ENCODE assay signal across 14 cellular contexts in the genomic region with DNA sequence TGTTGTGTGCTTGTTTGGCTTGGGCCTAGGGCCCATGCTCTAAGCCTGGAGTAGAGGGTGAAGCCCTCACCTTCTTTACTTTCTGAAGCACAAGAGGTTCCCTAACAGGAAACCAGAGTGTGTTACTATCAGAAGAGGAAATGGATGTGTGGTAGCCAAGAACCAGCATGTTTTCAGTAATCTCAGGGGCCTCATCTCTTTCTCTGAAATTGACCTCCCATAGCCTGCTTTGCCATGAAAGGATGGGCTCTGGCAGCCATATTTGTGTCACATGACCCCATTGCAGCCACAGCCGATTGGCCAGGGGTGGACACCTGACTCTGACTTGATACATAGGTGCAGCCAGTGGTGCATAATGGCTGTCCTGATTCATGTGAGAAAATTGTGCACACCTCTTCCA. TPM values are rescaled to one million over a fixed set of nuclear protein-coding genes. Genes with fewer than 3 reads are reported as not detected.
DNase-seq lines count a peak whose midpoint lies in the region; ATAC-seq, FAIRE-seq and TF ChIP-seq lines count a peak whose summit lies in the region.
"Had no signal": no experiment of that assay in that cellular context is flagged by ENCODE, and none has a peak within 500 bp of the region (broad histone marks: within the 10 kb centered on the region; RNA-seq: fewer than 3 reads in every experiment).

No MANE protein-coding gene starts in this region.

- H3K27me3 ChIP-seq in CD8-positive, alpha-beta T cell (ENCODE audit: insufficient read depth, low read length): no peaks in the 10 kb centered on the region
- H3K27me3 ChIP-seq in psoas muscle (ENCODE audit: insufficient read depth in 3 of 3, low read length in 2 of 3): peaks cover 0 to 4% (median 3%) of the 10 kb centered on the region in 3 donors

- H3K4me3 ChIP-seq in A549 (no peak overlapping the region), psoas muscle (no peak overlapping the region)
- H3K4me3 ChIP-seq in CD8-positive, alpha-beta T cell (ENCODE audit: low read depth, low read length): no peak overlapping the region
- H3K4me3 ChIP-seq: gastrocnemius medialis had no signal

- intact Hi-C loops in CD8-positive, alpha-beta T cell (cut with DNase I, micrococcal nuclease): no loop called here
- intact Hi-C loops in psoas muscle (cut with DNase I): no loop called here

- no peak for TF ChIP-seq EP300 in A549 (IDR thresholded peaks at IDR 0.05)

- CTCF ChIA-PET in A549 (lab: Yijun Ruan, JAX): no interaction called here
- CTCF ChIA-PET in CD8-positive, alpha-beta T cell (lab: Charles Lee): no interaction called here

- H3K36me3 ChIP-seq in CD8-positive, alpha-beta T cell (ENCODE audit: insufficient read depth, low read length): no peaks in the 10 kb centered on the region
- H3K36me3 ChIP-seq in psoas muscle (ENCODE audit: insufficient read depth in 1 of 2, low read depth in 1 of 2): peaks cover 0 to 18% of the 10 kb centered on the region in 2 donors

- H3K27ac ChIP-seq in A549: no peak overlapping the region
- no peak overlapping the region for H3K27ac ChIP-seq in CD8-positive, alpha-beta T cell (ENCODE audit: low read depth, low read length)
- H3K27ac ChIP-seq in psoas muscle: no peak overlapping the region
- H3K27ac ChIP-seq: gastrocnemius medialis had no signal

- H3K4me1 ChIP-seq in A549 (no peaks in the 10 kb centered on the region), psoas muscle (peaks cover 4% of the 10 kb centered on the region)
- peaks cover 18% of the 10 kb centered on the region for H3K4me1 ChIP-seq in CD8-positive, alpha-beta T cell (ENCODE audit: insufficient read depth, low read length)

- H3K27me3 Mint-ChIP-seq in CD8-positive, alpha-beta T cell (ENCODE audit: low read depth): peaks cover 3% of the 10 kb centered on the region
- peaks cover 19% of the 10 kb centered on the region for H3K27me3 Mint-ChIP-seq in T-helper 1 cell treated with Interleukin-12 subunit alpha and Interleukin-12 subunit beta and Interleukin-4 antibody, amounts not matched to agents 30 μg/mL and 1 μg/mL, for 36 hours (ENCODE audit: low read depth)
- H3K27me3 Mint-ChIP-seq in central memory CD8-positive, alpha-beta T cell: no peaks in the 10 kb centered on the region

- POLR2A ChIA-PET in A549 (lab: Yijun Ruan, JAX): no interaction called here
- POLR2A ChIA-PET in CD8-positive, alpha-beta T cell (lab: Charles Lee): no interaction called here

- TF ChIP-seq RAD21 in A549 (conservative IDR thresholded peaks at IDR 0.05 in 1 of 2, IDR thresholded peaks at IDR 0.05 in 1 of 2): no peak

- no peak overlapping the region for H3K4me3 Mint-ChIP-seq in CD8-positive, alpha-beta T cell
- H3K4me3 Mint-ChIP-seq in T-helper 1 cell treated with Interleukin-12 subunit alpha and Interleukin-12 subunit beta and Interleukin-4 antibody, amounts not matched to agents 30 μg/mL and 1 μg/mL, for 36 hours: peak overlapping the region; percentile 35
- no peak overlapping the region for H3K4me3 Mint-ChIP-seq in central memory CD8-positive, alpha-beta T cell
- H3K4me3 Mint-ChIP-seq: CD14-positive monocyte had no signal

- peak overlapping the region; percentile 65 for H3K27ac Mint-ChIP-seq in CD8-positive, alpha-beta T cell
- peak overlapping the region; percentile 72 for H3K27ac Mint-ChIP-seq in T-helper 1 cell treated with Interleukin-12 subunit alpha and Interleukin-12 subunit beta and Interleukin-4 antibody, amounts not matched to agents 30 μg/mL and 1 μg/mL, for 36 hours
- peak overlapping the region; percentile 36 for H3K27ac Mint-ChIP-seq in central memory CD8-positive, alpha-beta T cell (ENCODE audit: low read depth)
- H3K27ac Mint-ChIP-seq: CD14-positive monocyte had no signal

- 100% methylated on average over 1 of the region's 1 CpG for WGBS in A549 (ENCODE audit: missing lambda C conversion rate)
- WGBS in psoas muscle, 3 donors: 86 to 100% (median 92%) methylated on average over 1 of the region's 1 CpG

- H3K36me3 Mint-ChIP-seq in CD8-positive, alpha-beta T cell: peaks cover 18% of the 10 kb centered on the region
- H3K36me3 Mint-ChIP-seq in T-helper 1 cell treated with Interleukin-12 subunit alpha and Interleukin-12 subunit beta and Interleukin-4 antibody, amounts not matched to agents 30 μg/mL and 1 μg/mL, for 36 hours (ENCODE audit: low read depth): peaks cover 9% of the 10 kb centered on the region
- H3K36me3 Mint-ChIP-seq in central memory CD8-positive, alpha-beta T cell (ENCODE audit: insufficient read depth): peaks cover 5% of the 10 kb centered on the region

- H3K9me3 ChIP-seq in A549 (no peaks in the 10 kb centered on the region; the same call in 2 of the 3 replicates), psoas muscle (no peaks in the 10 kb centered on the region)
- H3K9me3 ChIP-seq in CD8-positive, alpha-beta T cell (ENCODE audit: low read length): no peaks in the 10 kb centered on the region
- H3K9me3 ChIP-seq: gastrocnemius medialis had no signal

- TF ChIP-seq POLR2A in A549 (IDR thresholded peaks at IDR 0.05; ENCODE audit: low read length): no peak

- peaks cover 24% of the 10 kb centered on the region for H3K4me1 Mint-ChIP-seq in CD8-positive, alpha-beta T cell (ENCODE audit: low read depth)
- peaks cover 34% of the 10 kb centered on the region for H3K4me1 Mint-ChIP-seq in T-helper 1 cell treated with Interleukin-12 subunit alpha and Interleukin-12 subunit beta and Interleukin-4 antibody, amounts not matched to agents 30 μg/mL and 1 μg/mL, for 36 hours (ENCODE audit: low read depth)
- peaks cover 33% of the 10 kb centered on the region for H3K4me1 Mint-ChIP-seq in central memory CD8-positive, alpha-beta T cell

- ATAC-seq in A549 (no peak), HG03469 (IDR thresholded peaks at IDR 0.05; ENCODE audit: unreplicated experiment) (no peak), psoas muscle (no peak)
- peak; percentile 42 for ATAC-seq in CD8-positive, alpha-beta T cell
- peak; percentile 75 for ATAC-seq in central memory CD8-positive, alpha-beta T cell (replicated peaks; ENCODE audit: extremely low read depth, poor library complexity, severe bottlenecking)
- ATAC-seq: gastrocnemius medialis had no signal

- no peak for TF ChIP-seq CTCF in A549 (IDR thresholded peaks at IDR 0.05)
- no peak for TF ChIP-seq CTCF in CD8-positive, alpha-beta T cell (IDR thresholded peaks at IDR 0.05)
- TF ChIP-seq CTCF in psoas muscle (IDR thresholded peaks at IDR 0.05): no peak

- DNase-seq in A549 (ENCODE audit: low read depth in 1 of 2, low spot score in 1 of 2) (no peak), nucleus accumbens (lab: John Stamatoyannopoulos, UW) (no peak), psoas muscle (no peak)
- no peak for DNase-seq in CD8-positive, alpha-beta T cell
- DNase-seq in central memory CD8-positive, alpha-beta T cell (ENCODE audit: low spot score in 2 of 2): no peak
- DNase-seq: activated CD8-positive, alpha-beta memory T cell treated with anti-CD3 and anti-CD28 coated beads for 24 hours; islet precursor cell; NCI-H1930; retina had no signal

- FAIRE-seq in A549 (lab: Jason Lieb, UNC): no peak

- H3K9me3 Mint-ChIP-seq in CD8-positive, alpha-beta T cell: no peaks in the 10 kb centered on the region
- peaks cover 8% of the 10 kb centered on the region for H3K9me3 Mint-ChIP-seq in T-helper 1 cell treated with Interleukin-12 subunit alpha and Interleukin-12 subunit beta and Interleukin-4 antibody, amounts not matched to agents 30 μg/mL and 1 μg/mL, for 36 hours
- H3K9me3 Mint-ChIP-seq in central memory CD8-positive, alpha-beta T cell: no peaks in the 10 kb centered on the region

- no peak overlapping the region for H3K4me2 ChIP-seq in A549

TF ChIP-seq in A549, 52 proteins besides CTCF, POLR2A, EP300 and RAD21:
- TF ChIP-seq, protein P1, sequence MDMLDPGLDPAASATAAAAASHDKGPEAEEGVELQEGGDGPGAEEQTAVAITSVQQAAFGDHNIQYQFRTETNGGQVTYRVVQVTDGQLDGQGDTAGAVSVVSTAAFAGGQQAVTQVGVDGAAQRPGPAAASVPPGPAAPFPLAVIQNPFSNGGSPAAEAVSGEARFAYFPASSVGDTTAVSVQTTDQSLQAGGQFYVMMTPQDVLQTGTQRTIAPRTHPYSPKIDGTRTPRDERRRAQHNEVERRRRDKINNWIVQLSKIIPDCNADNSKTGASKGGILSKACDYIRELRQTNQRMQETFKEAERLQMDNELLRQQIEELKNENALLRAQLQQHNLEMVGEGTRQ (IDR thresholded peaks at IDR 0.05): peak; percentile 80
- TF ChIP-seq EHF (CRISPR knock-in tag; IDR thresholded peaks at IDR 0.05): no peak

RNA-seq across cellular contexts. Expression of gene A3GALT2, which starts 18.6 kb away (rescaled TPM):
- polyA plus RNA-seq in A549 (2011; rRNA removed): not detected in 2 replicates
- polyA plus RNA-seq in A549 (2012; cell fraction: cytosol; rRNA removed): not detected in 2 replicates
- polyA plus RNA-seq in A549 (2012; cell fraction: nucleus; rRNA removed): 0.24 TPM in 1 of 2 replicates, not detected in the other
- not detected in 3 replicates for polyA plus RNA-seq in A549 (2017; fragmentation: RNase III; extraction: RNeasy Plus Mini Kit Qiagen cat#74134 plus additional on column Dnase treatment)
- not detected in 2 replicates for polyA minus RNA-seq in A549 (2011; rRNA and poly(A)+ RNA removed)
- total RNA-seq in CD8-positive, alpha-beta T cell: not detected
- total RNA-seq in psoas muscle: not detected
- not detected for polyA plus RNA-seq in psoas muscle
- total RNA-seq: gastrocnemius medialis had no signal
- polyA plus RNA-seq: aorta, CD14-positive monocyte had no signal

RNA-seq across cellular contexts. Expression of gene ZNF362, which starts 46.0 kb away (rescaled TPM):
- polyA plus RNA-seq in A549 (2011; rRNA removed): 4.1 and 4.8 TPM in 2 replicates
- 6.6 and 11.5 TPM in 2 replicates for polyA plus RNA-seq in A549 (2012; cell fraction: cytosol; rRNA removed)
- 14.1 and 24.8 TPM in 2 replicates for polyA plus RNA-seq in A549 (2012; cell fraction: nucleus; rRNA removed)
- polyA plus RNA-seq in A549 (2017; fragmentation: RNase III; extraction: RNeasy Plus Mini Kit Qiagen cat#74134 plus additional on column Dnase treatment): 5.2 to 8.3 TPM (median 7.9 TPM) in 3 replicates
- 7.5 and 8.4 TPM in 2 replicates for polyA minus RNA-seq in A549 (2011; rRNA and poly(A)+ RNA removed)
- total RNA-seq in CD8-positive, alpha-beta T cell: 10 to 100 TPM; 19.3 to 22.6 TPM
- total RNA-seq in psoas muscle: 10 to 100 TPM; 15.2 to 20.9 (median 17.8) TPM
- 1 to 10 TPM; 6.5 to 8.7 (median 8.0) TPM for polyA plus RNA-seq in psoas muscle

Comparison
In these comparisons a context has a peak if more than half of its experiments do, and no peak if none do; other contexts are left out.
1. ATAC-seq: peak in CD8-positive, alpha-beta T cell (single experiment) and central memory CD8-positive, alpha-beta T cell (single experiment); none in A549 (0 of 2), HG03469 (single experiment) and psoas muscle (0 of 4).
2. Peak in every context shown above with its lines, with median percentiles within 50 percentile points of each other: H3K27ac Mint-ChIP-seq.